Comparison of ENCODE assay signal across 8 cellular contexts in genomic region chr9:130128251-130128650, GRCh38. TPM values are rescaled to one million over a fixed set of nuclear protein-coding genes. Genes with fewer than 3 reads are reported as not detected.
DNase-seq lines count a peak whose midpoint lies in the region; ATAC-seq, FAIRE-seq and TF ChIP-seq lines count a peak whose summit lies in the region.

No MANE protein-coding gene starts in this region.

- intact Hi-C loops in pancreas (cut with DNase I) = no loop called here

- peaks cover 0 to 31% (median 6%) of the 10 kb centered on the region in 3 donors for H3K36me3 ChIP-seq in pancreas

- in situ Hi-C loops in GM13977 (cut with MboI; ENCODE audit: low pct_unique_long_range_greater_than_20kb, low sequenced_read_pairs, unreplicated experiment) = no loop called here

- peak overlapping the region; percentile 99 for H3K27ac Mint-ChIP-seq in central memory CD8-positive, alpha-beta T cell (ENCODE audit: low read depth)

- no peak for TF ChIP-seq CTCF in GM13977 (IDR thresholded peaks at IDR 0.05; ENCODE audit: extremely low read depth, insufficient read depth, missing control alignments)
- TF ChIP-seq CTCF in pancreas (IDR thresholded peaks at IDR 0.05) = no peak

- DNase-seq in GM13977 (ENCODE audit: low spot score) = peak; percentile 41
- peak; percentile 69 for DNase-seq in UCSD-AML1 (lab: John Stamatoyannopoulos, UW; ENCODE audit: unreplicated experiment)
- DNase-seq in central memory CD8-positive, alpha-beta T cell (ENCODE audit: low spot score in 2 of 2) = peak; percentile 48 to 79
- DNase-seq in pancreas = no peak
- DNase-seq in NCI-H2081 (lab: John Stamatoyannopoulos, UW) = no peak
- no peak for DNase-seq in NCI-H128 (lab: John Stamatoyannopoulos, UW; ENCODE audit: unreplicated experiment)
- DNase-seq in islet precursor cell = no peak

- H3K4me3 ChIP-seq in pancreas = no peak overlapping the region

- H3K36me3 Mint-ChIP-seq in central memory CD8-positive, alpha-beta T cell (ENCODE audit: insufficient read depth) = peaks cover 21% of the 10 kb centered on the region

- no peaks in the 10 kb centered on the region for H3K27me3 Mint-ChIP-seq in central memory CD8-positive, alpha-beta T cell

- H3K9me3 Mint-ChIP-seq in central memory CD8-positive, alpha-beta T cell = no peaks in the 10 kb centered on the region

- H3K27ac ChIP-seq in pancreas = peak overlapping the region in 3 of 4 donors; percentile 3 to 67 (median 59)

- WGBS in pancreas, 2 donors = 86 to 88% methylated on average over 6 of the region's 6 CpGs

- H3K9me3 ChIP-seq in pancreas = no peaks in the 10 kb centered on the region

- FAIRE-seq in pancreas (lab: Jason Lieb, UNC) = no peak

- no peaks in the 10 kb centered on the region for H3K4me1 ChIP-seq in pancreas

- H3K4me3 Mint-ChIP-seq in central memory CD8-positive, alpha-beta T cell = peak overlapping the region; percentile 82

- H3K27me3 ChIP-seq in pancreas = no peaks in the 10 kb centered on the region

- peaks cover 54% of the 10 kb centered on the region for H3K4me1 Mint-ChIP-seq in central memory CD8-positive, alpha-beta T cell

- ATAC-seq in HG03103 (IDR thresholded peaks at IDR 0.05; ENCODE audit: low read depth, unreplicated experiment) = peak; percentile 31
- peak; percentile 91 for ATAC-seq in central memory CD8-positive, alpha-beta T cell (replicated peaks; ENCODE audit: extremely low read depth, poor library complexity, severe bottlenecking)
- ATAC-seq in pancreas = peak in 3 of 4 donors; percentile 51 to 73 (median 65)

RNA-seq across cellular contexts. Expression of gene NCS1, which starts 44.0 kb away (rescaled TPM):
- total RNA-seq in pancreas = 1 to 10 TPM; 3.0 to 8.6 (median 5.5) TPM
- 1 to 10 TPM; 4.7 to 4.8 TPM for polyA plus RNA-seq in pancreas

Comparison
In these comparisons a context has a peak if more than half of its experiments do, and no peak if none do; other contexts are left out.
1. DNase-seq: peak in GM13977 (single experiment), UCSD-AML1 (single experiment) and central memory CD8-positive, alpha-beta T cell (2 of 2); none in pancreas (0 of 6), NCI-H2081 (0 of 2), NCI-H128 (single experiment) and islet precursor cell (single experiment).
2. ATAC-seq: peak in every context shown above with its lines; median percentile 91 in central memory CD8-positive, alpha-beta T cell; 65 in pancreas; 31 in HG03103.